Comparison of ENCODE assay signal across 8 cellular contexts in the genomic region with DNA sequence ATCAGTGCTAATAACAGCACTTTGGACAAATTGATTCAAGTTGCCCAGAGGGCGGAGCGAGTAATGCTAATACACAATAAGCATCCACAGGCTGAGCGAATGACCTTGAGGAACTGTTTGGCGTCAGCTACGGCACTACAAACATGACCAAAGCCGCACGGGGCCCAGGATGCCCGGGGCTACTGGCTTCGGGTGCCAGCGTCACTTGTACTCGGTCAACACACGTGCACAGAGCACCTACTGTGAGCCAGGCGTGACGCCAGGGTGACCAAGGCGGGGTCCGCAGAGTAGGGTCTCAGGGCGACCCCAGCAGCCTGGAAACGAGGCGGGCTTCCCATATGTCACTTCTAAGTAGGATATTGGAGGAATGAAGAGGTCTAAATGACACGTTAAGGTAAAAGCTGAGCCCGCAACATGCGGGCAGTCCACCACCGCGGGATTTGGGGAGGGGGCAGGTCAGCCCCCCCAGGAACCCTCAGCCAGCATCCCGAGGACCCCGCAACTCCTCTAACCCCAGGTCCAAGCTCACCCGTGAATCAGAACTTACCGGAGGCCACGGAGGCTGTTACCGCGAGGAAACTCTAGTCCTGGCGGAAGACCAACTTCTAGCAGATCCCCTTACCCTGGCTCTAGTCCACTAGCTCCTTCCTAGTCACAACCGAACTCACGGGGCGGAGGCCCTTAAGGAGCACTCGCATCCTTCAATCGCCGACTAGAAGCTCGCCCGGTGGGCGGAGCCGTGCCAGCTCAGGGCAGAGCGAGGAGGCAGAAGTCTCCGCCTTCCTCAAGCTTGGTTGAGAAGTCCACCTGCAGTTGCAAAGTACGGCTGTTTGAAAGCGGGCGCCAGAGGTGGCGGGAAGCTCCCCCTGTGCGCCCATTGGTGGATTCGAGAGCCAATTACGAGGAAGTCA. TPM values are rescaled to one million over a fixed set of nuclear protein-coding genes. Genes with fewer than 3 reads are reported as not detected.
A peak's percentile ranks its signal among the peaks of the same experiment; 100 is the strongest.
DNase-seq lines count a peak whose midpoint lies in the region; ATAC-seq and TF ChIP-seq lines count a peak whose summit lies in the region.

A gene with protein sequence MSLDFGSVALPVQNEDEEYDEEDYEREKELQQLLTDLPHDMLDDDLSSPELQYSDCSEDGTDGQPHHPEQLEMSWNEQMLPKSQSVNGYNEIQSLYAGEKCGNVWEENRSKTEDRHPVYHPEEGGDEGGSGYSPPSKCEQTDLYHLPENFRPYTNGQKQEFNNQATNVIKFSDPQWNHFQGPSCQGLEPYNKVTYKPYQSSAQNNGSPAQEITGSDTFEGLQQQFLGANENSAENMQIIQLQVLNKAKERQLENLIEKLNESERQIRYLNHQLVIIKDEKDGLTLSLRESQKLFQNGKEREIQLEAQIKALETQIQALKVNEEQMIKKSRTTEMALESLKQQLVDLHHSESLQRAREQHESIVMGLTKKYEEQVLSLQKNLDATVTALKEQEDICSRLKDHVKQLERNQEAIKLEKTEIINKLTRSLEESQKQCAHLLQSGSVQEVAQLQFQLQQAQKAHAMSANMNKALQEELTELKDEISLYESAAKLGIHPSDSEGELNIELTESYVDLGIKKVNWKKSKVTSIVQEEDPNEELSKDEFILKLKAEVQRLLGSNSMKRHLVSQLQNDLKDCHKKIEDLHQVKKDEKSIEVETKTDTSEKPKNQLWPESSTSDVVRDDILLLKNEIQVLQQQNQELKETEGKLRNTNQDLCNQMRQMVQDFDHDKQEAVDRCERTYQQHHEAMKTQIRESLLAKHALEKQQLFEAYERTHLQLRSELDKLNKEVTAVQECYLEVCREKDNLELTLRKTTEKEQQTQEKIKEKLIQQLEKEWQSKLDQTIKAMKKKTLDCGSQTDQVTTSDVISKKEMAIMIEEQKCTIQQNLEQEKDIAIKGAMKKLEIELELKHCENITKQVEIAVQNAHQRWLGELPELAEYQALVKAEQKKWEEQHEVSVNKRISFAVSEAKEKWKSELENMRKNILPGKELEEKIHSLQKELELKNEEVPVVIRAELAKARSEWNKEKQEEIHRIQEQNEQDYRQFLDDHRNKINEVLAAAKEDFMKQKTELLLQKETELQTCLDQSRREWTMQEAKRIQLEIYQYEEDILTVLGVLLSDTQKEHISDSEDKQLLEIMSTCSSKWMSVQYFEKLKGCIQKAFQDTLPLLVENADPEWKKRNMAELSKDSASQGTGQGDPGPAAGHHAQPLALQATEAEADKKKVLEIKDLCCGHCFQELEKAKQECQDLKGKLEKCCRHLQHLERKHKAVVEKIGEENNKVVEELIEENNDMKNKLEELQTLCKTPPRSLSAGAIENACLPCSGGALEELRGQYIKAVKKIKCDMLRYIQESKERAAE (N-terminal part only) (minus strand): TSS at position 656 of the 911 bp plus-strand sequence. CDS start 5,420 bp downstream, outside the sequence.

- DNase-seq in GM13976 (ENCODE audit: low spot score) = peak; percentile 91
- peak; percentile 99 for DNase-seq in NCI-H1436 treated with DMSO at 0.1 percent for 48 hours (lab: John Stamatoyannopoulos, UW)
- peak; percentile 97 for DNase-seq in T follicular helper cell (ENCODE audit: low read depth)
- peak; percentile 97 for DNase-seq in activated naive CD8-positive, alpha-beta T cell treated with anti-CD3 and anti-CD28 coated beads, Interleukin-2, amount 50 U/mL, for 24 hours
- DNase-seq in cardiac septum (ENCODE audit: low spot score) = peak; percentile 98
- DNase-seq in trophoblast cell = peak; percentile 100
- DNase-seq in type B pancreatic cell (ENCODE audit: extremely low spot score, unreplicated experiment) = peak; percentile 98

- peak within 1 kb of the TSS; percentile 94 for H3K27ac Mint-ChIP-seq in activated naive CD8-positive, alpha-beta T cell treated with anti-CD3 and anti-CD28 coated beads, Interleukin-2, amount 50 U/mL, for 24 hours
- H3K27ac Mint-ChIP-seq in type B pancreatic cell = peak within 1 kb of the TSS; percentile 94

- intact Hi-C loops in cardiac septum (cut with DNase I) = no loop called here

- no peaks in the 10 kb centered on the region for H3K79me2 ChIP-seq in trophoblast cell (ENCODE audit: control insufficient read depth, insufficient read depth, low read length, poor library complexity)

- no CpG with 5 or more reads among the region's 51 CpGs for WGBS in trophoblast cell (ENCODE audit: extremely low coverage, insufficient coverage, insufficient read length)

- H3K27me3 ChIP-seq in trophoblast cell (ENCODE audit: insufficient read depth, low read length) = no peaks in the 10 kb centered on the region

- no peak within 1 kb of the TSS for H2BK5ac ChIP-seq in trophoblast cell (ENCODE audit: low read depth, low read length, poor library complexity)

- H3K9me3 Mint-ChIP-seq in activated naive CD8-positive, alpha-beta T cell treated with anti-CD3 and anti-CD28 coated beads, Interleukin-2, amount 50 U/mL, for 24 hours = no peaks in the 10 kb centered on the region
- no peaks in the 10 kb centered on the region for H3K9me3 Mint-ChIP-seq in type B pancreatic cell

- TF ChIP-seq CTCF in GM13976 (IDR thresholded peaks at IDR 0.05; ENCODE audit: borderline replicate concordance, control extremely low read depth, extremely low read depth, insufficient read depth, missing control alignments) (no peak), type B pancreatic cell (conservative IDR thresholded peaks at IDR 0.05) (peak; percentile 19)

- H3K18ac ChIP-seq in trophoblast cell (ENCODE audit: low read length) = peak within 1 kb of the TSS; percentile 4

- H2BK12ac ChIP-seq in trophoblast cell (ENCODE audit: low read length) = no peak within 1 kb of the TSS

- peak within 1 kb of the TSS; percentile 66 for H3K9ac ChIP-seq in trophoblast cell (ENCODE audit: low read length)

- H3K4me2 ChIP-seq in trophoblast cell (ENCODE audit: low read length) = peak within 1 kb of the TSS; percentile 85

- H4K91ac ChIP-seq in trophoblast cell (ENCODE audit: low read depth, low read length) = peak within 1 kb of the TSS; percentile 15

- H3K36me3 Mint-ChIP-seq in activated naive CD8-positive, alpha-beta T cell treated with anti-CD3 and anti-CD28 coated beads, Interleukin-2, amount 50 U/mL, for 24 hours (ENCODE audit: low read depth) = peaks cover 6% of the 10 kb centered on the region
- H3K36me3 Mint-ChIP-seq in type B pancreatic cell = no peaks in the 10 kb centered on the region

- peak within 1 kb of the TSS; percentile 93 for H3K4me3 Mint-ChIP-seq in activated naive CD8-positive, alpha-beta T cell treated with anti-CD3 and anti-CD28 coated beads, Interleukin-2, amount 50 U/mL, for 24 hours
- peak within 1 kb of the TSS; percentile 94 for H3K4me3 Mint-ChIP-seq in type B pancreatic cell

- H3K4me1 ChIP-seq in trophoblast cell (ENCODE audit: control insufficient read depth in 1 of 2, insufficient read depth in 2 of 2, low read length in 2 of 2) = no peaks in the 10 kb centered on the region

- peak within 1 kb of the TSS; percentile 82 for H3K4me3 ChIP-seq in trophoblast cell (ENCODE audit: low read depth, low read length)

- H4K12ac ChIP-seq in trophoblast cell (ENCODE audit: low read depth, low read length) = peak within 1 kb of the TSS; percentile 5

- H3K79me1 ChIP-seq in trophoblast cell (ENCODE audit: low read length) = peaks cover 3% of the 10 kb centered on the region

- H2AFZ ChIP-seq in trophoblast cell (ENCODE audit: insufficient read depth, low read length, poor library complexity) = peak within 1 kb of the TSS; percentile 68

- no peak within 1 kb of the TSS for H3K27ac ChIP-seq in trophoblast cell (ENCODE audit: low read depth, low read length)

- ATAC-seq in HG02852 (IDR thresholded peaks at IDR 0.05; ENCODE audit: unreplicated experiment) = peak; percentile 98
- ATAC-seq in activated naive CD8-positive, alpha-beta T cell treated with anti-CD3 and anti-CD28 coated beads, Interleukin-2, amount 50 U/mL, for 24 hours = peak; percentile 99

- peaks cover 27% of the 10 kb centered on the region for H3K4me1 Mint-ChIP-seq in activated naive CD8-positive, alpha-beta T cell treated with anti-CD3 and anti-CD28 coated beads, Interleukin-2, amount 50 U/mL, for 24 hours
- H3K4me1 Mint-ChIP-seq in type B pancreatic cell (ENCODE audit: unreplicated experiment) = peaks cover 23% of the 10 kb centered on the region

- no peak within 1 kb of the TSS for H2BK120ac ChIP-seq in trophoblast cell (ENCODE audit: insufficient read depth, low read length, poor library complexity)

- H3K4ac ChIP-seq in trophoblast cell (ENCODE audit: low read depth, low read length) = no peak within 1 kb of the TSS

- in situ Hi-C loops in GM13976 (cut with MboI; ENCODE audit: low sequenced_read_pairs, unreplicated experiment) = loop anchor here (25.0 kb wide), 1 partner anchor 448 kb away; no protein-coding TSS in a partner anchor

- peaks cover 8% of the 10 kb centered on the region for H3K27me3 Mint-ChIP-seq in activated naive CD8-positive, alpha-beta T cell treated with anti-CD3 and anti-CD28 coated beads, Interleukin-2, amount 50 U/mL, for 24 hours
- no peaks in the 10 kb centered on the region for H3K27me3 Mint-ChIP-seq in type B pancreatic cell

- no peak within 1 kb of the TSS for H2AK5ac ChIP-seq in trophoblast cell (ENCODE audit: low read length)

- H4K8ac ChIP-seq in trophoblast cell (ENCODE audit: low read depth, low read length) = peak within 1 kb of the TSS; percentile 85

- no peak within 1 kb of the TSS for H3K23ac ChIP-seq in trophoblast cell (ENCODE audit: low read length)

- no peaks in the 10 kb centered on the region for H3K36me3 ChIP-seq in trophoblast cell (ENCODE audit: control insufficient read depth in 1 of 2, insufficient read depth in 2 of 2, low read length in 2 of 2)

- no peaks in the 10 kb centered on the region for H3K9me3 ChIP-seq in trophoblast cell (ENCODE audit: insufficient read depth, low read depth, low read length)

- peak within 1 kb of the TSS; percentile 7 for H3K14ac ChIP-seq in trophoblast cell (ENCODE audit: low read length)

RNA-seq across cellular contexts. Expression of the gene that starts here (rescaled TPM):
- 1.1 TPM for total RNA-seq in cardiac septum
- polyA plus RNA-seq in trophoblast cell (2013) = 4.2 and 4.9 TPM in 2 replicates
- total RNA-seq in type B pancreatic cell (ENCODE audit: low replicate concordance) = 9.5 and 16.0 TPM in 2 replicates
